Comparison of ENCODE assay signal across 9 cellular contexts in genomic region chr20:32204485-32205115, GRCh38. TPM values are rescaled to one million over a fixed set of nuclear protein-coding genes. Genes with fewer than 3 reads are reported as not detected.
DNase-seq lines count a peak whose midpoint lies in the region; ATAC-seq lines count a peak whose summit lies in the region.
"Had no signal": no experiment of that assay in that cellular context is flagged by ENCODE, and none has a peak within 500 bp of the region (broad histone marks: within the 10 kb centered on the region; RNA-seq: fewer than 3 reads in every experiment).

No MANE protein-coding gene starts in this region.

- no peak overlapping the region for H2BK5ac ChIP-seq in mesenchymal stem cell (ENCODE audit: low read depth, low read length, poor library complexity, severe bottlenecking)

- no peaks in the 10 kb centered on the region for H3K9me3 Mint-ChIP-seq in activated T-cell treated with anti-CD3 and anti-CD28 coated beads, Interleukin-2, amount 50 U/mL, for 72 hours
- H3K9me3 Mint-ChIP-seq in activated naive CD8-positive, alpha-beta T cell treated with anti-CD3 and anti-CD28 coated beads for 36 hours = no peaks in the 10 kb centered on the region

- H3K18ac ChIP-seq in mesenchymal stem cell (ENCODE audit: low read depth in 1 of 2, low read length in 2 of 2) = no peak overlapping the region

- H3K27me3 ChIP-seq in mesenchymal stem cell (ENCODE audit: control insufficient read depth in 1 of 2, insufficient read depth in 1 of 2, low read length in 2 of 2) = no peaks in the 10 kb centered on the region
- no peaks in the 10 kb centered on the region for H3K27me3 ChIP-seq in thymus (ENCODE audit: control insufficient read depth, insufficient read depth)

- no peak overlapping the region for H3K14ac ChIP-seq in mesenchymal stem cell (ENCODE audit: low read length in 2 of 2)

- H4K8ac ChIP-seq in mesenchymal stem cell (ENCODE audit: low read length) = no peak overlapping the region

- peaks cover 23% of the 10 kb centered on the region for H3K4me1 ChIP-seq in mesenchymal stem cell (ENCODE audit: control insufficient read depth, insufficient read depth, low read depth, low read length)
- peaks cover 18% of the 10 kb centered on the region for H3K4me1 ChIP-seq in thymus (ENCODE audit: control insufficient read depth, insufficient read depth, low read length)

- H3K9me3 ChIP-seq in mesenchymal stem cell (ENCODE audit: control insufficient read depth, low read length) (no peaks in the 10 kb centered on the region), thymus (ENCODE audit: control insufficient read depth) (no peaks in the 10 kb centered on the region)

- peak overlapping the region; percentile 92 to 100 for H3K4me3 Mint-ChIP-seq in activated T-cell treated with anti-CD3 and anti-CD28 coated beads, Interleukin-2, amount 50 U/mL, for 72 hours
- peak overlapping the region; percentile 100 for H3K4me3 Mint-ChIP-seq in activated naive CD8-positive, alpha-beta T cell treated with anti-CD3 and anti-CD28 coated beads for 36 hours

- H3K4me1 Mint-ChIP-seq in activated T-cell treated with anti-CD3 and anti-CD28 coated beads, Interleukin-2, amount 50 U/mL, for 72 hours (ENCODE audit: low read depth) = peaks cover 77% of the 10 kb centered on the region
- peaks cover 61% of the 10 kb centered on the region for H3K4me1 Mint-ChIP-seq in activated naive CD8-positive, alpha-beta T cell treated with anti-CD3 and anti-CD28 coated beads for 36 hours

- H3K27ac Mint-ChIP-seq in activated T-cell treated with anti-CD3 and anti-CD28 coated beads, Interleukin-2, amount 50 U/mL, for 72 hours = peak overlapping the region; percentile 99
- peak overlapping the region; percentile 98 for H3K27ac Mint-ChIP-seq in activated naive CD8-positive, alpha-beta T cell treated with anti-CD3 and anti-CD28 coated beads for 36 hours

- DNase-seq in activated T-cell treated with anti-CD3 and anti-CD28 coated beads, Interleukin-2, amount 50 U/mL, for 72 hours = no peak
- no peak for DNase-seq in activated T-cell treated with anti-CD3 and anti-CD28 coated beads, Interleukin-2, amount 50 U/mL, for 48 hours
- no peak for DNase-seq in activated naive CD8-positive, alpha-beta T cell treated with anti-CD3 and anti-CD28 coated beads for 36 hours
- no peak for DNase-seq in mesenchymal stem cell
- no peak for DNase-seq in NCI-H2227 (lab: John Stamatoyannopoulos, UW; ENCODE audit: unreplicated experiment)
- DNase-seq: SHP77 had no signal

- no peak overlapping the region for H2BK120ac ChIP-seq in mesenchymal stem cell (ENCODE audit: low read depth, low read length)

- no peak overlapping the region for H2AK5ac ChIP-seq in mesenchymal stem cell (ENCODE audit: low read length, severe bottlenecking)

- H3K27me3 Mint-ChIP-seq in activated T-cell treated with anti-CD3 and anti-CD28 coated beads, Interleukin-2, amount 50 U/mL, for 72 hours (ENCODE audit: low read depth) = no peaks in the 10 kb centered on the region
- no peaks in the 10 kb centered on the region for H3K27me3 Mint-ChIP-seq in activated naive CD8-positive, alpha-beta T cell treated with anti-CD3 and anti-CD28 coated beads for 36 hours

- peaks cover 62% of the 10 kb centered on the region for H3K79me1 ChIP-seq in mesenchymal stem cell (replicated peaks; ENCODE audit: low read length, poor library complexity, severe bottlenecking)

- no peak overlapping the region for H2AFZ ChIP-seq in mesenchymal stem cell (ENCODE audit: low read depth, low read length)

- no peak overlapping the region for H3K4me3 ChIP-seq in mesenchymal stem cell (ENCODE audit: insufficient read depth in 1 of 2, low read depth in 1 of 2, low read length in 2 of 2)
- H3K4me3 ChIP-seq in thymus (ENCODE audit: low read length) = no peak overlapping the region

- no peak overlapping the region for H2BK15ac ChIP-seq in mesenchymal stem cell (ENCODE audit: low read depth, poor library complexity, severe bottlenecking)

- H3K4me2 ChIP-seq in mesenchymal stem cell (ENCODE audit: low read length, poor library complexity, severe bottlenecking) = no peak overlapping the region

- no peak overlapping the region for H3K4ac ChIP-seq in mesenchymal stem cell (ENCODE audit: low read depth in 1 of 2, low read length in 2 of 2)

- H3K36me3 Mint-ChIP-seq in activated T-cell treated with anti-CD3 and anti-CD28 coated beads, Interleukin-2, amount 50 U/mL, for 72 hours (ENCODE audit: insufficient read depth in 2 of 2) = peaks cover 38 to 61% of the 10 kb centered on the region in 2 donors
- peaks cover 79% of the 10 kb centered on the region for H3K36me3 Mint-ChIP-seq in activated naive CD8-positive, alpha-beta T cell treated with anti-CD3 and anti-CD28 coated beads for 36 hours

- H2BK12ac ChIP-seq in mesenchymal stem cell (ENCODE audit: low read length in 2 of 2) = no peak overlapping the region

- H3K23ac ChIP-seq in mesenchymal stem cell (ENCODE audit: low read length in 2 of 2) = no peak overlapping the region

- no peak for ATAC-seq in activated T-cell treated with anti-CD3 and anti-CD28 coated beads, Interleukin-2, amount 50 U/mL, for 72 hours (replicated peaks in 1 of 2)
- ATAC-seq in HG03196 (IDR thresholded peaks at IDR 0.05; ENCODE audit: unreplicated experiment) (no peak), GM18498 (IDR thresholded peaks at IDR 0.05; ENCODE audit: unreplicated experiment) (no peak)

- H3K9ac ChIP-seq in mesenchymal stem cell (ENCODE audit: low read length) = peak overlapping the region; percentile 98

- H3K27ac ChIP-seq in mesenchymal stem cell (ENCODE audit: low read length, poor library complexity, severe bottlenecking) = no peak overlapping the region
- peak overlapping the region; percentile 61 for H3K27ac ChIP-seq in thymus (ENCODE audit: low read depth)

- no peak overlapping the region for H4K91ac ChIP-seq in mesenchymal stem cell (ENCODE audit: low read length)

- H3K36me3 ChIP-seq in mesenchymal stem cell (ENCODE audit: control insufficient read depth in 1 of 2, insufficient read depth in 2 of 2, low read depth in 1 of 2, low read length in 2 of 2) = peaks cover 16 to 17% of the 10 kb centered on the region in 2 experiments
- H3K36me3 ChIP-seq in thymus (ENCODE audit: control insufficient read depth, insufficient read depth) = peaks cover 29% of the 10 kb centered on the region

- WGBS in mesenchymal stem cell = 100% methylated on average over 2 of the region's 2 CpGs
- 88% methylated on average over 2 of the region's 2 CpGs for WGBS in thymus

RNA-seq across cellular contexts. Expression of gene PLAGL2, which starts 2.9 kb away (rescaled TPM):
- 100 to 1,000 TPM in 1 of 2 donors, 10 to 100 TPM in 1; 98.8 to 107 TPM for total RNA-seq in activated T-cell treated with anti-CD3 and anti-CD28 coated beads, Interleukin-2, amount 50 U/mL, for 72 hours
- 10 to 100 TPM; 86.9 to 87.2 TPM for total RNA-seq in activated naive CD8-positive, alpha-beta T cell treated with anti-CD3 and anti-CD28 coated beads for 36 hours
- 16.6 TPM for polyA plus RNA-seq in mesenchymal stem cell (2013, experiment 1 of 2)
- 16.8 TPM for polyA plus RNA-seq in mesenchymal stem cell (2013, experiment 2 of 2)
- 5.0 TPM for polyA plus RNA-seq in thymus

RNA-seq across cellular contexts. Expression of gene POFUT1, which starts 3.1 kb away (rescaled TPM):
- 10 to 100 TPM; 59.7 to 63.2 TPM for total RNA-seq in activated T-cell treated with anti-CD3 and anti-CD28 coated beads, Interleukin-2, amount 50 U/mL, for 72 hours
- total RNA-seq in activated naive CD8-positive, alpha-beta T cell treated with anti-CD3 and anti-CD28 coated beads for 36 hours = 10 to 100 TPM; 64.0 to 65.7 TPM
- polyA plus RNA-seq in mesenchymal stem cell (2013, experiment 1 of 2) = 59.1 TPM
- polyA plus RNA-seq in mesenchymal stem cell (2013, experiment 2 of 2) = 60.0 TPM
- 9.1 TPM for polyA plus RNA-seq in thymus
